Comparison of ENCODE assay signal across 1 cellular context in the genomic region with DNA sequence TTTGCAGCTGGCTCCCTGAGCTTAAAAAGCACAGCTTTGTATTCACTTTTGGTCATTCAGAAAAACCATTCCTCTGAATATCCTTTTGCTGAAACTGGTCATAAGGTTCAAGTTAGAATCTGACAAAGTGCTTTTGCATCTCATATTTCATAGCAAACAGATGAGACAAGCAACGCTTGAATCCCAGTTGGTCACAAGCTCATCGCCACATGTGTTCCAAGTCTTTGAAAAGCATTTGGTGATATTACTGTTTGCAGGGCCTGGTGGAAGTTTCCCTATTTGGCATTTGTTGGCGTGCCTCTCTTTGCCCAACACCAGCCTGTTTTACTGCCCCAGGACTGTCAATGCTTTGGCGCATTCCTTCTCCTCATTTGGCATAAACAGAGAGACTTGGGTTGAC.
TF ChIP-seq lines count a peak whose summit lies in the region.

No MANE protein-coding gene starts in this region.

TF ChIP-seq in GM12891, 5 proteins besides CTCF, POLR2A, EP300 and RAD21:
- TF ChIP-seq SPI1 (IDR thresholded peaks at IDR 0.05; ENCODE audit: low read depth, low read length) (no peak), TAF1 (IDR thresholded peaks at IDR 0.05; ENCODE audit: low read depth, low read length) (no peak), POLR2AphosphoS5 (IDR thresholded peaks at IDR 0.05; ENCODE audit: low read depth, low read length) (no peak)
